Comparison of ENCODE assay signal across 15 cellular contexts in genomic region chr4:970854-971520, GRCh38. TPM values are rescaled to one million over a fixed set of nuclear protein-coding genes. Genes with fewer than 3 reads are reported as not detected.
DNase-seq lines count a peak whose midpoint lies in the region; ATAC-seq and TF ChIP-seq lines count a peak whose summit lies in the region.
"Had no signal": no experiment of that assay in that cellular context is flagged by ENCODE, and none has a peak within 500 bp of the region (broad histone marks: within the 10 kb centered on the region; RNA-seq: fewer than 3 reads in every experiment).

No MANE protein-coding gene starts in this region.

- no peak overlapping the region for H3K4me3 ChIP-seq in CD8-positive, alpha-beta T cell (ENCODE audit: low read depth, low read length)
- H3K4me3 ChIP-seq in GM23248 (no peak overlapping the region), duodenal mucosa (ENCODE audit: low read depth in 1 of 2, low read length in 2 of 2) (peak overlapping the region; percentile 57 to 61)

- no peaks in the 10 kb centered on the region for H3K27me3 Mint-ChIP-seq in CD8-positive, alpha-beta T cell (ENCODE audit: low read depth)
- peaks cover 22% of the 10 kb centered on the region for H3K27me3 Mint-ChIP-seq in nephron (ENCODE audit: low read depth)

- peaks cover 17% of the 10 kb centered on the region for H3K4me1 Mint-ChIP-seq in CD8-positive, alpha-beta T cell (ENCODE audit: low read depth)
- no peaks in the 10 kb centered on the region for H3K4me1 Mint-ChIP-seq in nephron

- H3K9me3 Mint-ChIP-seq in CD8-positive, alpha-beta T cell, result no peaks in the 10 kb centered on the region
- peaks cover 3% of the 10 kb centered on the region for H3K9me3 Mint-ChIP-seq in nephron

- POLR2A ChIA-PET in CD8-positive, alpha-beta T cell (lab: Charles Lee), result interaction anchor here (0.6 kb wide), 1 partner anchor 39 kb away, joined by 3 read pairs; the partner anchor contains the start of genes GAK and TMEM175

- in situ Hi-C loops in GM23248 (cut with MboI), result no loop called here

- peaks cover 32% of the 10 kb centered on the region for H3K4me1 ChIP-seq in CD8-positive, alpha-beta T cell (ENCODE audit: insufficient read depth, low read length)
- H3K4me1 ChIP-seq in GM23248 (ENCODE audit: insufficient read depth), result peaks cover 5% of the 10 kb centered on the region; the same call in 1 of the 2 replicates
- H3K4me1 ChIP-seq in duodenal mucosa (ENCODE audit: control insufficient read depth in 1 of 2, insufficient read depth in 2 of 2, low read length in 2 of 2), result peaks cover 18 to 30% of the 10 kb centered on the region in 2 donors

- intact Hi-C loops in CD8-positive, alpha-beta T cell (cut with DNase I, micrococcal nuclease), result loop anchor here (5.0 kb wide), 4 partner anchors 189 to 741 kb away; partner anchors contain the start of genes PIGG (in 1 of the 2), SLBP (in 1 of the 2) and ZNF721 (in 1 of the 2)

- peaks cover 14% of the 10 kb centered on the region; the same call in 1 of the 2 replicates for H3K79me2 ChIP-seq in GM23248 (ENCODE audit: insufficient read depth)

- no peak overlapping the region for H3K4me2 ChIP-seq in GM23248 (ENCODE audit: unreplicated experiment)

- CTCF ChIA-PET in CD8-positive, alpha-beta T cell (lab: Charles Lee), result interaction anchor here (1.0 kb wide), 1 partner anchor 17 kb away, joined by 3 read pairs; no protein-coding TSS in a partner anchor

- H3K4me3 Mint-ChIP-seq in CD8-positive, alpha-beta T cell, result peak overlapping the region; percentile 60
- peak overlapping the region; percentile 32 to 65 (median 50) for H3K4me3 Mint-ChIP-seq in nephron
- H3K4me3 Mint-ChIP-seq: CD14-positive monocyte had no signal

- H3K27ac ChIP-seq in CD8-positive, alpha-beta T cell (ENCODE audit: low read depth, low read length), result no peak overlapping the region
- H3K27ac ChIP-seq in GM23248 (no peak overlapping the region), duodenal mucosa (ENCODE audit: low read depth, low read length) (peak overlapping the region; percentile 7)
- H3K27ac ChIP-seq: gastroesophageal sphincter, HL-60 had no signal

- H4K20me1 ChIP-seq in GM23248 (ENCODE audit: insufficient read depth), result no peaks in the 10 kb centered on the region

- no peaks in the 10 kb centered on the region for H3K9me2 ChIP-seq in GM23248 (ENCODE audit: insufficient read depth)

- peaks cover 2% of the 10 kb centered on the region for H3K36me3 Mint-ChIP-seq in CD8-positive, alpha-beta T cell
- no peaks in the 10 kb centered on the region for H3K36me3 Mint-ChIP-seq in nephron (ENCODE audit: low read depth)

- 75 to 80% methylated on average over 17 of the region's 17 CpGs for WGBS in GM23248 (ENCODE audit: low coverage in 1 of 2, low lambda C conversion rate in 2 of 2, missing lambda C conversion rate in 2 of 2), 2 experiments

- no peak overlapping the region for H3K9ac ChIP-seq in GM23248
- peak overlapping the region; percentile 41 to 60 for H3K9ac ChIP-seq in duodenal mucosa (ENCODE audit: low read depth in 1 of 2, low read length in 2 of 2)

- no peaks in the 10 kb centered on the region for H3F3A ChIP-seq in GM23248 (ENCODE audit: insufficient read depth)

- no peak for TF ChIP-seq CTCF in CD8-positive, alpha-beta T cell (IDR thresholded peaks at IDR 0.05)
- TF ChIP-seq CTCF in nephron (IDR thresholded peaks at IDR 0.05; ENCODE audit: unreplicated experiment in 3 of 3), result no peak

- no peak for DNase-seq in CD8-positive, alpha-beta T cell
- peak; percentile 24 for DNase-seq in GM23248
- DNase-seq in middle frontal gyrus (ENCODE audit: extremely low spot score, low spot score), result no peak
- DNase-seq in NCI-H2029 treated with DMSO at 0.1 percent for 48 hours (lab: John Stamatoyannopoulos, UW), result no peak
- DNase-seq: NCI-H446 treated with DMSO at 0.1 percent for 48 hours, OCI-M1 had no signal

- no peaks in the 10 kb centered on the region for H3K9me3 ChIP-seq in CD8-positive, alpha-beta T cell (ENCODE audit: low read length)
- no peaks in the 10 kb centered on the region for H3K9me3 ChIP-seq in GM23248 (ENCODE audit: low read depth)
- H3K9me3 ChIP-seq in duodenal mucosa (ENCODE audit: control insufficient read depth in 1 of 2, low read length in 2 of 2), result no peaks in the 10 kb centered on the region
- H3K9me3 ChIP-seq: gastroesophageal sphincter had no signal

- no peak overlapping the region for H2AFZ ChIP-seq in GM23248

- ATAC-seq in CD8-positive, alpha-beta T cell, result no peak
- ATAC-seq in HG03108 (IDR thresholded peaks at IDR 0.05; ENCODE audit: unreplicated experiment), result no peak
- no peak for ATAC-seq in GM18502 (IDR thresholded peaks at IDR 0.05; ENCODE audit: poor library complexity, unreplicated experiment)
- ATAC-seq: gastroesophageal sphincter, SK-N-SH treated with all-trans-retinoic acid at 6 μM for 48 hours had no signal

- H3K36me3 ChIP-seq in CD8-positive, alpha-beta T cell (ENCODE audit: insufficient read depth, low read length), result no peaks in the 10 kb centered on the region
- H3K36me3 ChIP-seq in GM23248 (ENCODE audit: low read depth) (no peaks in the 10 kb centered on the region), duodenal mucosa (ENCODE audit: control insufficient read depth in 1 of 2, insufficient read depth in 2 of 2, low read length in 2 of 2) (peaks cover 0 to 11% of the 10 kb centered on the region in 2 donors)

- H3K27ac Mint-ChIP-seq in CD8-positive, alpha-beta T cell, result peak overlapping the region; percentile 80
- no peak overlapping the region for H3K27ac Mint-ChIP-seq in nephron

- no peaks in the 10 kb centered on the region for H3K27me3 ChIP-seq in CD8-positive, alpha-beta T cell (ENCODE audit: insufficient read depth, low read length)
- H3K27me3 ChIP-seq in GM23248 (replicated peaks; ENCODE audit: insufficient read depth) (no peaks in the 10 kb centered on the region), duodenal mucosa (ENCODE audit: control insufficient read depth in 1 of 2, insufficient read depth in 2 of 2, low read length in 2 of 2) (no peaks in the 10 kb centered on the region)

RNA-seq across cellular contexts. Expression of gene DGKQ, which starts 2.4 kb away (rescaled TPM):
- 10 to 100 TPM; 28.2 to 29.7 TPM for total RNA-seq in CD8-positive, alpha-beta T cell
- 16.8 and 18.2 TPM in 2 replicates for total RNA-seq in GM23248 (2014; rRNA removed; shearing (Covaris generic))
- 1.4 and 1.9 TPM in 2 replicates for polyA plus RNA-seq in GM23248 (2016; fragmentation: Nextera tagmentation; extraction: Ambion mirVana)

RNA-seq across cellular contexts. Expression of gene IDUA, which starts 15.9 kb away (rescaled TPM):
- 10 to 100 TPM; 54.3 to 62.0 TPM for total RNA-seq in CD8-positive, alpha-beta T cell
- total RNA-seq in GM23248 (2014; rRNA removed; shearing (Covaris generic)), result 26.3 and 30.7 TPM in 2 replicates
- polyA plus RNA-seq in GM23248 (2016; fragmentation: Nextera tagmentation; extraction: Ambion mirVana), result 26.4 and 28.8 TPM in 2 replicates

RNA-seq across cellular contexts. Expression of gene SLC26A1, which starts 22.2 kb away (rescaled TPM):
- under 1 TPM; 0.31 to 0.35 TPM for total RNA-seq in CD8-positive, alpha-beta T cell
- total RNA-seq in GM23248 (2014; rRNA removed; shearing (Covaris generic)), result 0.13 and 0.22 TPM in 2 replicates
- polyA plus RNA-seq in GM23248 (2016; fragmentation: Nextera tagmentation; extraction: Ambion mirVana), result 1.6 and 1.8 TPM in 2 replicates
- total RNA-seq: endothelial cell of umbilical vein, gastroesophageal sphincter had no signal

RNA-seq across cellular contexts. Expression of gene TMEM175, which starts 38.7 kb away (rescaled TPM):
- 10 to 100 TPM; 44.9 to 47.2 TPM for total RNA-seq in CD8-positive, alpha-beta T cell
- 36.5 and 38.3 TPM in 2 replicates for total RNA-seq in GM23248 (2014; rRNA removed; shearing (Covaris generic))
- polyA plus RNA-seq in GM23248 (2016; fragmentation: Nextera tagmentation; extraction: Ambion mirVana), result 29.8 and 31.2 TPM in 2 replicates

RNA-seq across cellular contexts. Expression of gene GAK, which starts 38.9 kb away (rescaled TPM):
- 100 to 1,000 TPM; 161 to 162 TPM for total RNA-seq in CD8-positive, alpha-beta T cell
- 86.7 and 88.8 TPM in 2 replicates for total RNA-seq in GM23248 (2014; rRNA removed; shearing (Covaris generic))
- 38.0 and 41.1 TPM in 2 replicates for polyA plus RNA-seq in GM23248 (2016; fragmentation: Nextera tagmentation; extraction: Ambion mirVana)

Comparison
In these comparisons a context has a peak if more than half of its experiments do, and no peak if none do; other contexts are left out.
1. H3K4me3 ChIP-seq: peak in duodenal mucosa (2 of 2); none in CD8-positive, alpha-beta T cell (single experiment) and GM23248 (single experiment).